27 cellular contexts compared by ENCODE assay signal in the genomic region with DNA sequence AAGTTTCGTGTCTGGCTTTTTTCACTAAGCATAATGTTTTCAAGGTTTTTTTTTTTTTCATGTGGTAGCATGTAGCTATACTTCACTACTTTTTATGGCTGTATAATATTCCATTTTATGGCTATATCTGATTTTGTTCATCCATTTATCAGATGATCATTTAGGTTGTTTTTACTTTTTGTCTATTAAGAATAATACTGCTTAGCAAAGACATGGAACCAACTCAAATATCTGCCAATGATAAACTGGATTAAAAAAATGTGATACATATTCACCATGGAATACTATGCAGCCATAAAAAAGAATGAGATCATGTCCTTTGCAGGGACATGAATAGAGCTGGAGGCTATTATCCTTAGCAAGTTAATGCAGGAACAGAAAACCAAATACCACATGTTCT.
"Had no signal": no experiment of that assay in that cellular context is flagged by ENCODE, and none has a peak within 500 bp of the region (broad histone marks: within the 10 kb centered on the region; RNA-seq: fewer than 3 reads in every experiment).

No MANE protein-coding gene starts in this region.

- H3K27ac ChIP-seq: stomach, suprapubic skin, testis, thoracic aorta, thyroid gland, tibial artery, tibial nerve, transverse colon, upper lobe of left lung, upper lobe of right lung, uterus, vagina had no signal

- H3K4me3 ChIP-seq: stomach, suprapubic skin, testis, thoracic aorta, thyroid gland, tibial artery, tibial nerve, transverse colon, upper lobe of left lung, upper lobe of right lung, uterus, vagina had no signal

- H3K27me3 ChIP-seq: suprapubic skin, testis, thyroid gland, tibial artery, tibial nerve, transverse colon, upper lobe of left lung, upper lobe of right lung, uterus, vagina had no signal

- H3K4me1 ChIP-seq: stomach, suprapubic skin, testis, thyroid gland, tibial nerve, transverse colon, upper lobe of left lung, upper lobe of right lung, uterus, vagina had no signal

- H3K36me3 ChIP-seq: stomach, suprapubic skin, thoracic aorta, thyroid gland, tibial artery, tibial nerve, transverse colon, upper lobe of left lung, upper lobe of right lung, uterus, vagina had no signal

- ATAC-seq: stimulated activated effector memory CD8-positive, alpha-beta T cell treated with anti-CD3 and anti-CD28 coated beads, Interleukin-12 subunit alpha, Interleukin-12 subunit beta, amount 100 ng/mL, for 72 hours; stimulated activated memory B cell treated with anti-CD40 and anti-IgM and Interleukin-4, amounts not matched to agents 10 μg/mL and 1 μg/mL and 100 μg/mL, for 72 hours; stimulated activated naive B cell treated with anti-CD40 and anti-IgM and Interleukin-4, amounts not matched to agents 10 μg/mL and 1 μg/mL and 100 μg/mL, for 72 hours; stimulated activated naive CD8-positive, alpha-beta T cell treated with anti-CD3 and anti-CD28 coated beads, Interleukin-15, amount 100 ng/mL, for 72 hours; stimulated activated naive CD8-positive, alpha-beta T cell treated with anti-CD3 and anti-CD28 coated beads, Interleukin-15, Interleukin-2, amounts not matched to agents 100 U/mL and 50 U/mL, for 24 hours; upper lobe of right lung had no signal

- FAIRE-seq: urothelium cell line had no signal

- H3K9me3 ChIP-seq: stomach, suprapubic skin, testis, thoracic aorta, thyroid gland, tibial artery, tibial nerve, transverse colon, upper lobe of left lung, upper lobe of right lung, uterus, vagina had no signal

- DNase-seq: stimulated activated CD4-positive, alpha-beta T cell treated with anti-CD3 and anti-CD28 coated beads, Interleukin-2, amount 100 ng/mL, for 48 hours; stimulated activated CD4-positive, alpha-beta T cell treated with anti-CD3 and anti-CD28 coated beads, Interleukin-4, amount 100 ng/mL, for 1 hour; stimulated activated CD4-positive, alpha-beta T cell treated with anti-CD3 and anti-CD28 coated beads, Interleukin-4, amount 100 ng/mL, for 24 hours; stimulated activated CD4-positive, alpha-beta T cell treated with anti-CD3 and anti-CD28 coated beads, Interleukin-4, amount 100 ng/mL, for 4 hours; stimulated activated CD8-positive, alpha-beta memory T cell treated with anti-CD3 and anti-CD28 coated beads, Interleukin-4, amount 100 ng/mL, for 48 hours; stimulated activated naive B cell treated with anti-CD40 and anti-IgM and Interleukin-4, amounts not matched to agents 10 μg/mL and 1 μg/mL and 100 μg/mL, for 72 hours; stimulated activated naive CD4-positive, alpha-beta T cell; stimulated activated naive CD4-positive, alpha-beta T cell treated with Interleukin-2 at 50 U/mL for 16 hours; stimulated activated naive CD8-positive, alpha-beta T cell treated with anti-CD3 and anti-CD28 coated beads, Interleukin-15, amount 100 ng/mL, for 72 hours; stimulated activated naive CD8-positive, alpha-beta T cell treated with anti-CD3 and anti-CD28 coated beads, Interleukin-15, Interleukin-2, amounts not matched to agents 100 U/mL and 50 U/mL, for 24 hours; stomach; substantia nigra; testis; thyroid gland; tibial artery; transverse colon; trophoblast cell; upper lobe of left lung; upper lobe of right lung; uterus had no signal
